Comparison of ENCODE assay signal across 9 cellular contexts in genomic region chr5:55220433-55221185, GRCh38. TPM values are rescaled to one million over a fixed set of nuclear protein-coding genes. Genes with fewer than 3 reads are reported as not detected.
DNase-seq lines count a peak whose midpoint lies in the region; ATAC-seq lines count a peak whose summit lies in the region.
"Had no signal": no experiment of that assay in that cellular context is flagged by ENCODE, and none has a peak within 500 bp of the region (broad histone marks: within the 10 kb centered on the region; RNA-seq: fewer than 3 reads in every experiment).

No MANE protein-coding gene starts in this region.

- peak; percentile 8 for DNase-seq in stimulated activated CD4-positive, alpha-beta T cell treated with anti-CD3 and anti-CD28 coated beads, Interleukin-4, amount 100 ng/mL, for 1 hour
- no peak for DNase-seq in stimulated activated CD4-positive, alpha-beta T cell treated with anti-CD3 and anti-CD28 coated beads, Interleukin-2, amount 100 ng/mL, for 24 hours
- DNase-seq in dermis blood vessel endothelial cell = peak; percentile 32
- peak; percentile 50 to 77 for DNase-seq in aorta
- no peak for DNase-seq in GOT3 (lab: John Stamatoyannopoulos, UW)
- no peak for DNase-seq in OCI-M1 (lab: John Stamatoyannopoulos, UW)
- no peak for DNase-seq in inferior parietal cortex (ENCODE audit: extremely low spot score)

- H3K9ac ChIP-seq in muscle layer of colon (ENCODE audit: low read length) = no peak overlapping the region
- H3K9ac ChIP-seq: KMS-11 had no signal

- H3K4me1 ChIP-seq in muscle layer of colon (ENCODE audit: insufficient read depth, low read length) (peaks cover 10% of the 10 kb centered on the region), aorta (ENCODE audit: control insufficient read depth in 1 of 2, insufficient read depth in 2 of 2, low read length in 2 of 2) (no peaks in the 10 kb centered on the region)

- 4 to 6% methylated on average over 55 to 62 of the region's 62 CpGs for WGBS in aorta, 2 donors

- H3K36me3 ChIP-seq in muscle layer of colon (ENCODE audit: insufficient read depth, low read length) = no peaks in the 10 kb centered on the region
- no peaks in the 10 kb centered on the region for H3K36me3 ChIP-seq in aorta (ENCODE audit: control insufficient read depth in 1 of 2, insufficient read depth in 2 of 2, low read length in 1 of 2)

- H3K4me3 ChIP-seq in muscle layer of colon (ENCODE audit: low read depth in 1 of 2, low read length in 2 of 2) (peak overlapping the region; percentile 26 to 27), aorta (ENCODE audit: low read length in 2 of 2) (no peak overlapping the region)

- intact Hi-C loops in aorta (cut with DNase I) = loop anchor here in 1 of 2 donors (10.0 kb wide), 1 partner anchor 46 kb away; the partner anchor contains the start of gene CDC20B

- H3K27ac ChIP-seq in muscle layer of colon (ENCODE audit: low read depth, low read length) (no peak overlapping the region), aorta (ENCODE audit: low read depth in 1 of 2, low read length in 2 of 2) (no peak overlapping the region)
- H3K27ac ChIP-seq: KMS-11 had no signal

- H3K27me3 ChIP-seq in muscle layer of colon (ENCODE audit: control insufficient read depth in 1 of 2, insufficient read depth in 2 of 2, low read length in 2 of 2) (peaks cover 55 to 62% of the 10 kb centered on the region in 2 donors), aorta (ENCODE audit: control insufficient read depth in 1 of 2, insufficient read depth in 2 of 2, low read length in 1 of 2) (no peaks in the 10 kb centered on the region)

- peaks cover 6% of the 10 kb centered on the region for H3K9me3 ChIP-seq in muscle layer of colon (ENCODE audit: low read length)
- peaks cover 1% of the 10 kb centered on the region for H3K9me3 ChIP-seq in aorta (ENCODE audit: control insufficient read depth, low read length)

- ATAC-seq in aorta (ENCODE audit: low FRiP score) = no peak

RNA-seq across cellular contexts. Expression of gene MCIDAS, which starts 6.5 kb away (rescaled TPM):
- total RNA-seq in dermis blood vessel endothelial cell (not detected in 2 replicates), aorta (under 1 TPM in 1 of 2 donors, not detected in 1; 0.26 TPM)
- not detected for polyA plus RNA-seq in aorta

RNA-seq across cellular contexts. Expression of gene CCNO, which starts 12.8 kb away (rescaled TPM):
- total RNA-seq in dermis blood vessel endothelial cell (not detected in 2 replicates), aorta (1 to 10 TPM in 1 of 2 donors, under 1 TPM in 1; 0.54 to 1.3 TPM)
- 10 to 100 TPM in 1 of 2 donors, under 1 TPM in 1; 0.88 to 10.1 TPM for polyA plus RNA-seq in aorta

RNA-seq across cellular contexts. Expression of gene CDC20B, which starts 47.6 kb away (rescaled TPM):
- total RNA-seq in dermis blood vessel endothelial cell (0.05 TPM in 1 of 2 replicates, not detected in the other), aorta (not detected)
- polyA plus RNA-seq in aorta = not detected

Comparison
In these comparisons a context has a peak if more than half of its experiments do, and no peak if none do; other contexts are left out.
1. DNase-seq: peak in stimulated activated CD4-positive, alpha-beta T cell treated with anti-CD3 and anti-CD28 coated beads, Interleukin-4, amount 100 ng/mL, for 1 hour (single experiment), dermis blood vessel endothelial cell (single experiment) and aorta (2 of 2); none in stimulated activated CD4-positive, alpha-beta T cell treated with anti-CD3 and anti-CD28 coated beads, Interleukin-2, amount 100 ng/mL, for 24 hours (0 of 2), GOT3 (single experiment), OCI-M1 (single experiment) and inferior parietal cortex (single experiment).
2. H3K4me3 ChIP-seq: peak in muscle layer of colon (2 of 2); none in aorta (0 of 2).